ENCODE assay signal across 8 cellular contexts in the genomic region with DNA sequence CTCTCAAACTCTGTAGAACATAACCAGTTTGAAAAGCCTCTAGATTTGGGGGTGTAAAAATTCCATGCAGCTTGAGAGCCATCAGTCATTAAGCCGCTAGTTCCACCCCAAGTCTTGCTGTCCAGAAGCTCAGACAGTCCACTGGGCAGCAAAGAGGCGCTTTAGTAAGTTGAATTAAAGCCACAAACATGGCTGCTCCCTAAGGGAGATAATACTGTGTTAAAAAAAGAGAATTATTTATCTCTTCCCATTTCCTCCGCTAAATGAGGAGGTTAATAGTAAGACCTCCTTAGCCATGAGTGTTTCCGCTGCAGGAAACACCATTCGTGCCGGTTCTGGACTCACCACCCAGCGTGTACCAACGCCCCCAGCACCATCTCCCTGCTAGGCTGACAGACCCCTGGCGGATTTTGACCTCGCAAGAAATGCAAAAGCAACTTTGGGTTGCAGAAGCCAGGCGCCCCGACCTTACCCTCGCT. TPM values are rescaled to one million over a fixed set of nuclear protein-coding genes. Genes with fewer than 3 reads are reported as not detected.
DNase-seq lines count a peak whose midpoint lies in the region; ATAC-seq and TF ChIP-seq lines count a peak whose summit lies in the region.

No MANE protein-coding gene starts in this region.

- no peaks in the 10 kb centered on the region for H3K9me3 Mint-ChIP-seq in activated naive CD4-positive, alpha-beta T cell treated with anti-CD3 and anti-CD28 coated beads, Interleukin-2, amount 50 U/mL, for 24 hours
- no peaks in the 10 kb centered on the region for H3K9me3 Mint-ChIP-seq in MCF 10A (ENCODE audit: unreplicated experiment)
- no peaks in the 10 kb centered on the region for H3K9me3 Mint-ChIP-seq in stimulated activated memory B cell treated with anti-CD40 and anti-IgM and Interleukin-4, amounts not matched to agents 10 μg/mL and 1 μg/mL and 100 μg/mL, for 72 hours

- H3K4me1 Mint-ChIP-seq in activated naive CD4-positive, alpha-beta T cell treated with anti-CD3 and anti-CD28 coated beads, Interleukin-2, amount 50 U/mL, for 24 hours = peaks cover 54% of the 10 kb centered on the region
- peaks cover 33% of the 10 kb centered on the region for H3K4me1 Mint-ChIP-seq in MCF 10A (ENCODE audit: insufficient read depth, unreplicated experiment)
- peaks cover 35% of the 10 kb centered on the region for H3K4me1 Mint-ChIP-seq in stimulated activated memory B cell treated with anti-CD40 and anti-IgM and Interleukin-4, amounts not matched to agents 10 μg/mL and 1 μg/mL and 100 μg/mL, for 72 hours

- CTCF ChIA-PET in MCF 10A (lab: Yijun Ruan, JAX) = interaction anchor here (0.6 to 1.8 kb wide), 15 partner anchors 9 to 554 kb away, joined by 3 to 17 read pairs (median 3); a partner anchor contains a TSS

- H3K27me3 Mint-ChIP-seq in activated naive CD4-positive, alpha-beta T cell treated with anti-CD3 and anti-CD28 coated beads, Interleukin-2, amount 50 U/mL, for 24 hours = no peaks in the 10 kb centered on the region
- H3K27me3 Mint-ChIP-seq in MCF 10A (ENCODE audit: insufficient read depth, unreplicated experiment) = no peaks in the 10 kb centered on the region
- no peaks in the 10 kb centered on the region for H3K27me3 Mint-ChIP-seq in stimulated activated memory B cell treated with anti-CD40 and anti-IgM and Interleukin-4, amounts not matched to agents 10 μg/mL and 1 μg/mL and 100 μg/mL, for 72 hours

- peak overlapping the region; percentile 94 for H3K4me3 Mint-ChIP-seq in activated naive CD4-positive, alpha-beta T cell treated with anti-CD3 and anti-CD28 coated beads, Interleukin-2, amount 50 U/mL, for 24 hours
- peak overlapping the region; percentile 89 for H3K4me3 Mint-ChIP-seq in MCF 10A (ENCODE audit: unreplicated experiment)
- peak overlapping the region; percentile 83 for H3K4me3 Mint-ChIP-seq in stimulated activated memory B cell treated with anti-CD40 and anti-IgM and Interleukin-4, amounts not matched to agents 10 μg/mL and 1 μg/mL and 100 μg/mL, for 72 hours

- peak; percentile 20 for ATAC-seq in HG02571 (IDR thresholded peaks at IDR 0.05; ENCODE audit: unreplicated experiment)
- peak; percentile 47 for ATAC-seq in stimulated activated memory B cell treated with anti-CD40 and anti-IgM and Interleukin-4, amounts not matched to agents 10 μg/mL and 1 μg/mL and 100 μg/mL, for 72 hours

- peak overlapping the region; percentile 71 for H3K27ac ChIP-seq in layer of hippocampus (ENCODE audit: low read depth, low read length)

- intact Hi-C loops in MCF 10A (cut with micrococcal nuclease) = loop anchor here (1.0 to 10.0 kb wide), 4 partner anchors 75 to 899 kb away; a partner anchor contains a TSS

- H3K27me3 ChIP-seq in layer of hippocampus (ENCODE audit: control insufficient read depth, insufficient read depth, low read length) = no peaks in the 10 kb centered on the region

- POLR2A ChIA-PET in MCF 10A (lab: Yijun Ruan, JAX) = interaction anchor here (0.6 to 6.4 kb wide), 30 partner anchors 7 to 696 kb away, joined by 3 to 91 read pairs (median 5); a partner anchor contains a TSS

- TF ChIP-seq CTCF in MCF 10A (IDR thresholded peaks at IDR 0.05; ENCODE audit: unreplicated experiment) = no peak

- H3K36me3 Mint-ChIP-seq in activated naive CD4-positive, alpha-beta T cell treated with anti-CD3 and anti-CD28 coated beads, Interleukin-2, amount 50 U/mL, for 24 hours = peaks cover 5% of the 10 kb centered on the region
- H3K36me3 Mint-ChIP-seq in MCF 10A (ENCODE audit: insufficient read depth, unreplicated experiment) = peaks cover 26% of the 10 kb centered on the region
- peaks cover 8% of the 10 kb centered on the region for H3K36me3 Mint-ChIP-seq in stimulated activated memory B cell treated with anti-CD40 and anti-IgM and Interleukin-4, amounts not matched to agents 10 μg/mL and 1 μg/mL and 100 μg/mL, for 72 hours

- no TSS peak for BruUV-seq in MCF 10A (replicated peaks; lab: Mats Ljungman, UMichigan)

- H3K27ac Mint-ChIP-seq in activated naive CD4-positive, alpha-beta T cell treated with anti-CD3 and anti-CD28 coated beads, Interleukin-2, amount 50 U/mL, for 24 hours = peak overlapping the region; percentile 87
- H3K27ac Mint-ChIP-seq in MCF 10A (ENCODE audit: low read depth, unreplicated experiment) = peak overlapping the region; percentile 92
- peak overlapping the region; percentile 72 for H3K27ac Mint-ChIP-seq in stimulated activated memory B cell treated with anti-CD40 and anti-IgM and Interleukin-4, amounts not matched to agents 10 μg/mL and 1 μg/mL and 100 μg/mL, for 72 hours

- DNase-seq in activated naive CD4-positive, alpha-beta T cell treated with anti-CD3 and anti-CD28 coated beads, Interleukin-2, amount 50 U/mL, for 16 hours = no peak
- DNase-seq in NCI-H146 treated with DMSO at 0.1 percent for 48 hours (lab: John Stamatoyannopoulos, UW; ENCODE audit: unreplicated experiment) (peak; percentile 70), MCF 10A (ENCODE audit: unreplicated experiment) (peak; percentile 42)
- no peak for DNase-seq in stimulated activated CD4-positive, alpha-beta T cell treated with anti-CD3 and anti-CD28 coated beads, Interleukin-12 subunit alpha, Interleukin-12 subunit beta, amount 100 ng/mL, for 4 hours

RNA-seq across cellular contexts. Expression of a gene that starts 0.5 kb away (rescaled TPM):
- total RNA-seq in MCF 10A (2022) = 112 and 119 TPM in 2 replicates

RNA-seq across cellular contexts. Expression of a gene that starts 8.7 kb away (rescaled TPM):
- total RNA-seq in MCF 10A (2022) = 43.9 and 50.0 TPM in 2 replicates

Comparison
In these comparisons a context has a peak if more than half of its experiments do, and no peak if none do; other contexts are left out.
1. DNase-seq: peak in NCI-H146 treated with DMSO at 0.1 percent for 48 hours (single experiment) and MCF 10A (single experiment); none in activated naive CD4-positive, alpha-beta T cell treated with anti-CD3 and anti-CD28 coated beads, Interleukin-2, amount 50 U/mL, for 16 hours (single experiment) and stimulated activated CD4-positive, alpha-beta T cell treated with anti-CD3 and anti-CD28 coated beads, Interleukin-12 subunit alpha, Interleukin-12 subunit beta, amount 100 ng/mL, for 4 hours (single experiment).
2. Peak in every context shown above with its lines, with median percentiles within 50 percentile points of each other: H3K27ac Mint-ChIP-seq and H3K4me3 Mint-ChIP-seq.